Comparison of ENCODE assay signal across 7 cellular contexts in the genomic region with DNA sequence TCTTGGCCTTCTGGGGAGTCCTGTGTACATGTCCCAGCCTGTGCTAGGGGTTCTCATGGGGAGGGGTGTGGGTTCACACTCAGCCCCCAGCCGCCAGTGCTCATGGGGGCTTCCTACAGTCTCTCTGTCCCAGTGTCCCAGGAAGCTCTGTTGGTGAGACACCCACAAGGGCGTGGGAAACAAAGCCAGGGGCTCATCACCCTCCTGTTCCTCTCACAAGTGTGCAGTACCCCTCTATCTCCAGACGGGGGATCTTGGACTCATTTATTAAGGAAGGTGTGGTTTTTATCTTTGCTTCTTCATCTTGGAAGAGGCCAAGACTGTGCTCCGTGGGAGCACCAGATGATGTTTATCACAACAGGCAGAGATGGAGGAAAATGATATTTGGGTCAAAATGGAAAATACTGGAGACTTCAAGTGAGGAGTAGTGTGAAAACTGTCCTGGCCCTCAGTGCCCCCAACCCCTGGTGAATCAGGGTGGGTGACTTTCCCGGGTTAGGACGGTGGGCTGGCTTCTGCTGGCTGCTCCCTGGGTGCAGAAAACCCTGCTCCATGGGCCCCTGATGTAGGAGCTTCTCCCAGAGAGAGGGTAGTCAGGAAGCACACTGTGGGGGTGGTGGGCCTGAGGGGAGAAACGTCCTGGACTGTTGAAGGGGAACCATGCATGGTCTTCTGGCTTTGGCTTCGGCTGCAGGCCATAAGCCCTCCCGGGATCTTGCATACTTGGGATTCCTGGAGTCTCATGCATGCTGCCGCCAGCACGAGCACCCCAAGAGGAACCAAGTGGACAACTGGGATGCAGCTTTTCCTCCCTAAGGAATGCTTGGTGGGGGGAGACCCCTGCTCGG. TPM values are rescaled to one million over a fixed set of nuclear protein-coding genes. Genes with fewer than 3 reads are reported as not detected.
DNase-seq lines count a peak whose midpoint lies in the region; TF ChIP-seq lines count a peak whose summit lies in the region.

No MANE protein-coding gene starts in this region.

- H3K27me3 Mint-ChIP-seq in neural crest cell (ENCODE audit: low read depth): peaks cover 14% of the 10 kb centered on the region

- H3K27ac Mint-ChIP-seq in neural crest cell (ENCODE audit: unreplicated experiment): no peak overlapping the region

- H3K4me1 Mint-ChIP-seq in neural crest cell: no peaks in the 10 kb centered on the region

- no peak overlapping the region for H3K4me3 Mint-ChIP-seq in neural crest cell

- no peaks in the 10 kb centered on the region for H3K9me3 Mint-ChIP-seq in neural crest cell

- peak; percentile 89 for DNase-seq in ELF-1 (ENCODE audit: low read depth, low spot score)
- DNase-seq in KBM-7: peak; percentile 37
- DNase-seq in astrocyte of the spinal cord (ENCODE audit: low read depth, low spot score): peak; percentile 50
- DNase-seq in neural crest cell (ENCODE audit: low read depth, low spot score): no peak
- no peak for DNase-seq in SHP77 treated with DMSO at 0.1 percent for 48 hours (lab: John Stamatoyannopoulos, UW)
- DNase-seq in GF-D8 (lab: John Stamatoyannopoulos, UW): no peak
- no peak for DNase-seq in NCI-H2196 treated with DMSO at 0.1 percent for 48 hours (lab: John Stamatoyannopoulos, UW; ENCODE audit: unreplicated experiment)

- no peak overlapping the region for H3K4me3 ChIP-seq in astrocyte of the spinal cord (ENCODE audit: low read depth, low read length)

- no peaks in the 10 kb centered on the region for H3K36me3 Mint-ChIP-seq in neural crest cell (ENCODE audit: low read depth)

- TF ChIP-seq CTCF in astrocyte of the spinal cord (IDR thresholded peaks at IDR 0.05; ENCODE audit: low read depth, low read length): peak; percentile 69
- TF ChIP-seq CTCF in neural crest cell (conservative IDR thresholded peaks at IDR 0.05): peak; percentile 52

- in situ Hi-C loops in KBM-7 (cut with MboI; ENCODE audit: low pct_unique_long_range_greater_than_20kb, low sequenced_read_pairs): no loop called here
- in situ Hi-C loops in astrocyte of the spinal cord (cut with HindIII; ENCODE audit: low sequenced_read_pairs): no loop called here

RNA-seq across cellular contexts. Expression of a gene that starts 15.3 kb away (rescaled TPM):
- total RNA-seq in neural crest cell: not detected in 2 replicates

RNA-seq across cellular contexts. Expression of a gene that starts 37.3 kb away (rescaled TPM):
- not detected in 2 replicates for total RNA-seq in neural crest cell

Comparison
In these comparisons a context has a peak if more than half of its experiments do, and no peak if none do; other contexts are left out.
1. DNase-seq: peak in ELF-1 (single experiment), KBM-7 (single experiment) and astrocyte of the spinal cord (single experiment); none in neural crest cell (single experiment), SHP77 treated with DMSO at 0.1 percent for 48 hours (single experiment), GF-D8 (single experiment) and NCI-H2196 treated with DMSO at 0.1 percent for 48 hours (single experiment).